ENCODE assay signal across 1 cellular context in genomic region chr1:151049458-151049857, GRCh38.
TF ChIP-seq lines count a peak whose summit lies in the region.

No MANE protein-coding gene starts in this region.

TF ChIP-seq in IMR-90, 13 proteins besides CTCF, POLR2A, EP300 and RAD21:
- no peak for TF ChIP-seq NFE2L2 (IDR thresholded peaks at IDR 0.05; ENCODE audit: low read depth, low read length)
- TF ChIP-seq CHD1 (IDR thresholded peaks at IDR 0.05; ENCODE audit: low read depth, low read length) = no peak
- TF ChIP-seq BHLHE40 (IDR thresholded peaks at IDR 0.05; ENCODE audit: low read depth, low read length) = no peak
- TF ChIP-seq ELK1 (IDR thresholded peaks at IDR 0.05; ENCODE audit: borderline replicate concordance, low read depth, low read length) = no peak
- no peak for TF ChIP-seq USF2 (IDR thresholded peaks at IDR 0.05; ENCODE audit: low read depth, low read length)
- TF ChIP-seq MXI1 (IDR thresholded peaks at IDR 0.05; ENCODE audit: borderline replicate concordance, low read depth, low read length) = no peak
- no peak for TF ChIP-seq MAZ (IDR thresholded peaks at IDR 0.05; ENCODE audit: borderline replicate concordance, low read depth, low read length)
- TF ChIP-seq CEBPB (IDR thresholded peaks at IDR 0.05; ENCODE audit: low read depth, low read length) = no peak
- no peak for TF ChIP-seq RCOR1 (IDR thresholded peaks at IDR 0.05; ENCODE audit: insufficient replicate concordance, low read length)
- TF ChIP-seq FOS (IDR thresholded peaks at IDR 0.05; ENCODE audit: low read depth, low read length) = no peak
- no peak for TF ChIP-seq RFX5 (IDR thresholded peaks at IDR 0.05; ENCODE audit: low read depth, low read length)
- no peak for TF ChIP-seq SMC3 (IDR thresholded peaks at IDR 0.05; ENCODE audit: low read depth, low read length)
- no peak for TF ChIP-seq MAFK (IDR thresholded peaks at IDR 0.05; ENCODE audit: low read depth, low read length)
